Comparison of ENCODE assay signal across 18 cellular contexts in genomic region chr2:8876628-8877027, GRCh38.
"Had no signal": no experiment of that assay in that cellular context is flagged by ENCODE, and none has a peak within 500 bp of the region (broad histone marks: within the 10 kb centered on the region; RNA-seq: fewer than 3 reads in every experiment).

No MANE protein-coding gene starts in this region.

- H3K9me3 Mint-ChIP-seq: natural killer cell; neural crest cell; stimulated activated memory B cell treated with anti-CD40 and anti-IgM and Interleukin-4, amounts not matched to agents 10 μg/mL and 1 μg/mL and 100 μg/mL, for 72 hours; stimulated activated naive CD8-positive, alpha-beta T cell treated with anti-CD3 and anti-CD28 coated beads, Interleukin-15, Interleukin-2, amounts not matched to agents 100 ng/mL and 50 ng/mL, for 24 hours had no signal

- H3K4me1 Mint-ChIP-seq: natural killer cell; stimulated activated memory B cell treated with anti-CD40 and anti-IgM and Interleukin-4, amounts not matched to agents 10 μg/mL and 1 μg/mL and 100 μg/mL, for 72 hours had no signal

- H3K4me3 Mint-ChIP-seq: natural killer cell; neural crest cell; stimulated activated memory B cell treated with anti-CD40 and anti-IgM and Interleukin-4, amounts not matched to agents 10 μg/mL and 1 μg/mL and 100 μg/mL, for 72 hours; stimulated activated naive CD8-positive, alpha-beta T cell treated with anti-CD3 and anti-CD28 coated beads, Interleukin-15, Interleukin-2, amounts not matched to agents 100 ng/mL and 50 ng/mL, for 24 hours had no signal

- H3K36me3 ChIP-seq: right atrium auricular region, vagina had no signal

- H3K9me3 ChIP-seq: heart right ventricle, mucosa of descending colon, right atrium auricular region, spleen, tibial artery, upper lobe of left lung, vagina had no signal

- H3K4me1 ChIP-seq: heart right ventricle, right atrium auricular region, spleen, tibial artery, vagina had no signal

- H3K27ac Mint-ChIP-seq: natural killer cell; stimulated activated memory B cell treated with anti-CD40 and anti-IgM and Interleukin-4, amounts not matched to agents 10 μg/mL and 1 μg/mL and 100 μg/mL, for 72 hours; stimulated activated naive CD8-positive, alpha-beta T cell treated with anti-CD3 and anti-CD28 coated beads, Interleukin-15, Interleukin-2, amounts not matched to agents 100 ng/mL and 50 ng/mL, for 24 hours had no signal

- H3K27me3 Mint-ChIP-seq: stimulated activated naive CD8-positive, alpha-beta T cell treated with anti-CD3 and anti-CD28 coated beads, Interleukin-15, Interleukin-2, amounts not matched to agents 100 ng/mL and 50 ng/mL, for 24 hours had no signal

- H3K36me3 Mint-ChIP-seq: natural killer cell; stimulated activated memory B cell treated with anti-CD40 and anti-IgM and Interleukin-4, amounts not matched to agents 10 μg/mL and 1 μg/mL and 100 μg/mL, for 72 hours had no signal

- H3K27me3 ChIP-seq: heart right ventricle, right atrium auricular region, spleen, tibial artery, upper lobe of left lung, vagina had no signal

- ATAC-seq: heart right ventricle; mucosa of descending colon; natural killer cell; stimulated activated memory B cell treated with anti-CD40 and anti-IgM and Interleukin-4, amounts not matched to agents 10 μg/mL and 1 μg/mL and 100 μg/mL, for 72 hours had no signal

- H3K4me3 ChIP-seq: coronary artery, heart right ventricle, mucosa of descending colon, right atrium auricular region, spleen, tibial artery, upper lobe of left lung, vagina had no signal

- H3K27ac ChIP-seq: coronary artery, heart right ventricle, right atrium auricular region, spleen, tibial artery, upper lobe of left lung, vagina had no signal

- DNase-seq: effector CD8-positive, alpha-beta T cell; foreskin melanocyte; heart right ventricle; mucosa of descending colon; natural killer cell; posterior cingulate gyrus; spleen; stimulated activated CD4-positive, alpha-beta T cell treated with anti-CD3 and anti-CD28 coated beads, Interleukin-15, amount 100 ng/mL, for 24 hours; stimulated activated CD4-positive, alpha-beta T cell treated with anti-CD3 and anti-CD28 coated beads, Interleukin-1b, Interleukin-23, amount 100 ng/mL, for 48 hours; stimulated activated CD4-positive, alpha-beta T cell treated with anti-CD3 and anti-CD28 coated beads, Interleukin-4, amount 100 ng/mL, for 24 hours; tibial artery; upper lobe of left lung had no signal
